In the genomic region with DNA sequence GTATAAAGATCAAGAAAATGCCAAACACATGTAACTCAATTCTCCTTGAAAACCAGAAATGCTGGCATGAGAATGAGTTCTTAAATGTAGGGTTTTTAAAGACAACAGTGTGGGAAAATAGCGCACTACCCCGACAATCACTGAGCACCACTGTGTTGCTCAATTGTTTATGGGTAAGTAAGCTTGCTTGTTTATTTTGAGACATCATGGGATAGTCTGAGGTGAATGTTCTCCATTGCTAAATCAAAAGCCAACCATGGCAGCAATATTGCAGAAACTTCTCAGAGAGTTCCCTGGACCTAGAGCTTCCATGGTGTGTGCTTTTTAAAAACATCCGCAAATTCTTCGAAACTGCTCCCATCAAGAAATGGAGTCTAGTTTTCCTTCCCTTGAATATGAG, we compare ENCODE assay signal across 33 cellular contexts.
DNase-seq lines count a peak whose midpoint lies in the region; ATAC-seq and TF ChIP-seq lines count a peak whose summit lies in the region.
"Had no signal": no experiment of that assay in that cellular context is flagged by ENCODE, and none has a peak within 500 bp of the region (broad histone marks: within the 10 kb centered on the region; RNA-seq: fewer than 3 reads in every experiment).

No MANE protein-coding gene starts in this region.

- H3K36me3 ChIP-seq in psoas muscle (ENCODE audit: insufficient read depth in 1 of 2, low read depth in 1 of 2) (no peaks in the 10 kb centered on the region), gastrocnemius medialis (no peaks in the 10 kb centered on the region)
- H3K36me3 ChIP-seq: BE2C; BLaER1; BLaER1 treated with 17β-estradiol and CSF1 and Interleukin-3, amounts not matched to agents 10 nM and 100 nM had no signal

- H3K27ac ChIP-seq in psoas muscle (no peak overlapping the region), gastrocnemius medialis (peak overlapping the region in 1 of 4 donors; percentile 44)
- H3K27ac ChIP-seq: 22Rv1, A549, BLaER1, C4-2B had no signal

- H3K9me3 ChIP-seq in psoas muscle: no peaks in the 10 kb centered on the region
- no peaks in the 10 kb centered on the region for H3K9me3 ChIP-seq in gastrocnemius medialis
- H3K9me3 ChIP-seq: BE2C; BLaER1; BLaER1 treated with 17β-estradiol and CSF1 and Interleukin-3, amounts not matched to agents 10 nM and 100 nM; Caco-2 had no signal

- in situ Hi-C loops in gastrocnemius medialis (cut with MboI; ENCODE audit: low sequenced_read_pairs in 4 of 4): no loop called here

- no peak overlapping the region for H3K4me3 Mint-ChIP-seq in activated CD4-positive, alpha-beta T cell treated with anti-CD3 and anti-CD28 coated beads, Interleukin-2, amount 10 ng/mL, durations not matched to agents 24 days and 14 days
- no peak overlapping the region for H3K4me3 Mint-ChIP-seq in activated CD4-positive, alpha-beta T cell treated with anti-CD3 and anti-CD28 coated beads for 36 hours
- H3K4me3 Mint-ChIP-seq: B cell; CD4-positive, alpha-beta memory T cell; CD4-positive, alpha-beta T cell; CD4-positive, CD25-positive, alpha-beta regulatory T cell; CD8-positive, alpha-beta memory T cell; CD8-positive, alpha-beta T cell had no signal

- H3K27me3 Mint-ChIP-seq in activated CD4-positive, alpha-beta T cell treated with anti-CD3 and anti-CD28 coated beads, Interleukin-2, amount 10 ng/mL, durations not matched to agents 24 days and 14 days: no peaks in the 10 kb centered on the region
- H3K27me3 Mint-ChIP-seq in activated CD4-positive, alpha-beta T cell treated with anti-CD3 and anti-CD28 coated beads for 36 hours: no peaks in the 10 kb centered on the region
- H3K27me3 Mint-ChIP-seq: CD4-positive, alpha-beta memory T cell; CD4-positive, alpha-beta T cell had no signal

- no peak overlapping the region for H3K27ac Mint-ChIP-seq in activated CD4-positive, alpha-beta T cell treated with anti-CD3 and anti-CD28 coated beads, Interleukin-2, amount 10 ng/mL, durations not matched to agents 24 days and 14 days
- H3K27ac Mint-ChIP-seq in activated CD4-positive, alpha-beta T cell treated with anti-CD3 and anti-CD28 coated beads for 36 hours: no peak overlapping the region
- H3K27ac Mint-ChIP-seq: B cell; CD14-positive monocyte; CD4-positive, alpha-beta memory T cell; CD4-positive, alpha-beta T cell; CD4-positive, CD25-positive, alpha-beta regulatory T cell; CD8-positive, alpha-beta memory T cell; CD8-positive, alpha-beta T cell had no signal

- WGBS in psoas muscle, 3 donors: 39 to 56% (median 48%) methylated on average over 4 of the region's 4 CpGs

- H3K4me3 ChIP-seq in psoas muscle: no peak overlapping the region
- no peak overlapping the region for H3K4me3 ChIP-seq in gastrocnemius medialis
- H3K4me3 ChIP-seq: A549; BLaER1; BLaER1 treated with 17β-estradiol and CSF1 and Interleukin-3, amounts not matched to agents 10 nM and 100 nM had no signal

- ATAC-seq in activated CD4-positive, alpha-beta T cell treated with anti-CD3 and anti-CD28 coated beads for 36 hours: no peak
- peak in 3 of 4 donors; percentile 35 to 72 (median 68) for ATAC-seq in psoas muscle
- ATAC-seq in gastrocnemius medialis: peak; percentile 63 to 75
- ATAC-seq: A549; CD8-positive, alpha-beta T cell had no signal

- H3K9me3 Mint-ChIP-seq in activated CD4-positive, alpha-beta T cell treated with anti-CD3 and anti-CD28 coated beads, Interleukin-2, amount 10 ng/mL, durations not matched to agents 24 days and 14 days: peaks cover 7% of the 10 kb centered on the region
- no peaks in the 10 kb centered on the region for H3K9me3 Mint-ChIP-seq in activated CD4-positive, alpha-beta T cell treated with anti-CD3 and anti-CD28 coated beads for 36 hours (ENCODE audit: low read depth)
- H3K9me3 Mint-ChIP-seq: CD4-positive, alpha-beta memory T cell; CD4-positive, alpha-beta T cell; CD8-positive, alpha-beta T cell had no signal

- no peak for TF ChIP-seq POLR2A in gastrocnemius medialis (IDR thresholded peaks at IDR 0.05)

- DNase-seq in activated CD4-positive, alpha-beta T cell treated with anti-CD3 and anti-CD28 coated beads, Interleukin-2, amount 10 ng/mL, durations not matched to agents 24 days and 14 days: peak; percentile 6
- DNase-seq in activated CD4-positive, alpha-beta T cell treated with anti-CD3 and anti-CD28 coated beads for 36 hours: no peak
- no peak for DNase-seq in psoas muscle
- no peak for DNase-seq in gastrocnemius medialis
- no peak for DNase-seq in effector CD8-positive, alpha-beta T cell (lab: John Stamatoyannopoulos, UW)
- DNase-seq in NCI-H774 (lab: John Stamatoyannopoulos, UW): no peak
- DNase-seq: 8988T; ACHN; AML-193; BE2C; C1 segment of cervical spinal cord; Caco-2; Calu3; CD4-positive, alpha-beta memory T cell; CD4-positive, alpha-beta T cell; CD4-positive, CD25-positive, alpha-beta regulatory T cell; CD8-positive, alpha-beta memory T cell; CD8-positive, alpha-beta T cell; COR-L47; DMS 273 treated with DMSO at 0.1 percent for 48 hours; DMS153; DMS53; DMS79; DMS79 treated with DMSO at 0.1 percent for 48 hours; DND-41; EL had no signal

- CTCF ChIA-PET in activated CD4-positive, alpha-beta T cell treated with anti-CD3 and anti-CD28 coated beads for 36 hours (lab: Charles Lee): interaction anchor here (0.7 kb wide), 1 partner anchor 1255 kb away, joined by 3 read pairs; no protein-coding TSS in a partner anchor

- peaks cover 3% of the 10 kb centered on the region for H3K4me1 Mint-ChIP-seq in activated CD4-positive, alpha-beta T cell treated with anti-CD3 and anti-CD28 coated beads, Interleukin-2, amount 10 ng/mL, durations not matched to agents 24 days and 14 days
- peaks cover 11% of the 10 kb centered on the region for H3K4me1 Mint-ChIP-seq in activated CD4-positive, alpha-beta T cell treated with anti-CD3 and anti-CD28 coated beads for 36 hours
- H3K4me1 Mint-ChIP-seq: CD14-positive monocyte had no signal

- intact Hi-C loops in activated CD4-positive, alpha-beta T cell treated with anti-CD3 and anti-CD28 coated beads, Interleukin-2, amount 10 ng/mL, durations not matched to agents 24 days and 14 days (cut with micrococcal nuclease): no loop called here
- intact Hi-C loops in activated CD4-positive, alpha-beta T cell treated with anti-CD3 and anti-CD28 coated beads for 36 hours (cut with DNase I, micrococcal nuclease): no loop called here
- intact Hi-C loops in psoas muscle (cut with DNase I) (no loop called here), gastrocnemius medialis (cut with DNase I; ENCODE audit: low total_unique reads) (loop anchor here (2.0 kb wide), 1 partner anchor 49 kb away; no protein-coding TSS in a partner anchor)

- no peak for TF ChIP-seq CTCF in psoas muscle (IDR thresholded peaks at IDR 0.05)
- no peak for TF ChIP-seq CTCF in gastrocnemius medialis (IDR thresholded peaks at IDR 0.05 in 4 of 5, conservative IDR thresholded peaks at IDR 0.05 in 1 of 5)

- H3K36me3 Mint-ChIP-seq in activated CD4-positive, alpha-beta T cell treated with anti-CD3 and anti-CD28 coated beads, Interleukin-2, amount 10 ng/mL, durations not matched to agents 24 days and 14 days (ENCODE audit: low read depth): peaks cover 1% of the 10 kb centered on the region
- no peaks in the 10 kb centered on the region for H3K36me3 Mint-ChIP-seq in activated CD4-positive, alpha-beta T cell treated with anti-CD3 and anti-CD28 coated beads for 36 hours (ENCODE audit: low read depth)
- H3K36me3 Mint-ChIP-seq: CD14-positive monocyte; CD4-positive, CD25-positive, alpha-beta regulatory T cell; CD8-positive, alpha-beta T cell had no signal

- H3K27me3 ChIP-seq in psoas muscle (ENCODE audit: insufficient read depth in 3 of 3, low read length in 2 of 3) (no peaks in the 10 kb centered on the region), gastrocnemius medialis (no peaks in the 10 kb centered on the region)
- H3K27me3 ChIP-seq: BE2C; BLaER1; BLaER1 treated with 17β-estradiol and CSF1 and Interleukin-3, amounts not matched to agents 10 nM and 100 nM had no signal

- POLR2A ChIA-PET in activated CD4-positive, alpha-beta T cell treated with anti-CD3 and anti-CD28 coated beads for 36 hours (lab: Charles Lee): no interaction called here

- H3K4me1 ChIP-seq in psoas muscle (peaks cover 5% of the 10 kb centered on the region), gastrocnemius medialis (peaks cover 10 to 17% of the 10 kb centered on the region in 2 donors)
- H3K4me1 ChIP-seq: A549, BE2C, Caco-2 had no signal
